9 cellular contexts compared by ENCODE assay signal in genomic region chr3:158794936-158795518, GRCh38.
DNase-seq lines count a peak whose midpoint lies in the region; ATAC-seq and TF ChIP-seq lines count a peak whose summit lies in the region.
"Had no signal": no experiment of that assay in that cellular context is flagged by ENCODE, and none has a peak within 500 bp of the region (broad histone marks: within the 10 kb centered on the region; RNA-seq: fewer than 3 reads in every experiment).

No MANE protein-coding gene starts in this region.

- ATAC-seq in GM21390 (IDR thresholded peaks at IDR 0.05; ENCODE audit: unreplicated experiment), result peak; percentile 60

- no peaks in the 10 kb centered on the region for H3K9me3 ChIP-seq in WERI-Rb-1 (ENCODE audit: severe bottlenecking)
- H3K9me3 ChIP-seq: SJSA1 had no signal

- no peaks in the 10 kb centered on the region for H3K27me3 ChIP-seq in WERI-Rb-1 (ENCODE audit: insufficient read depth, low read depth, severe bottlenecking)
- H3K27me3 ChIP-seq: SJSA1 had no signal

- peak; percentile 45 for DNase-seq in DMS53 treated with DMSO at 0.1 percent for 48 hours (lab: John Stamatoyannopoulos, UW; ENCODE audit: unreplicated experiment)
- DNase-seq in LoVo (ENCODE audit: low spot score), result peak; percentile 60
- no peak for DNase-seq in WERI-Rb-1
- DNase-seq in iPS-NIHi11 (ENCODE audit: low spot score), result peak; percentile 47
- DNase-seq in HPDE6-E6E7 (ENCODE audit: extremely low spot score), result no peak
- no peak for DNase-seq in activated CD4-positive, CD25-positive, alpha-beta regulatory T cell (lab: John Stamatoyannopoulos, UW)
- no peak for DNase-seq in stimulated activated CD4-positive, alpha-beta T cell treated with anti-CD3 and anti-CD28 coated beads, Interleukin-12 subunit alpha, Interleukin-12 subunit beta, amount 100 ng/mL, for 4 hours

- H3K36me3 ChIP-seq in WERI-Rb-1, result no peaks in the 10 kb centered on the region
- H3K36me3 ChIP-seq: SJSA1 had no signal

- no peak overlapping the region for H3K4me3 ChIP-seq in WERI-Rb-1 (ENCODE audit: low read depth, low read length)
- H3K4me3 ChIP-seq: SJSA1 had no signal

- H3K27ac ChIP-seq in WERI-Rb-1, result no peak overlapping the region
- H3K27ac ChIP-seq: SJSA1 had no signal

- peak; percentile 69 for TF ChIP-seq CTCF in WERI-Rb-1 (IDR thresholded peaks at IDR 0.05; ENCODE audit: low read depth, low read length)

Comparison
In these comparisons a context has a peak if more than half of its experiments do, and no peak if none do; other contexts are left out.
1. DNase-seq: peak in DMS53 treated with DMSO at 0.1 percent for 48 hours (single experiment), LoVo (single experiment) and iPS-NIHi11 (single experiment); none in WERI-Rb-1 (single experiment), HPDE6-E6E7 (single experiment), activated CD4-positive, CD25-positive, alpha-beta regulatory T cell (0 of 4) and stimulated activated CD4-positive, alpha-beta T cell treated with anti-CD3 and anti-CD28 coated beads, Interleukin-12 subunit alpha, Interleukin-12 subunit beta, amount 100 ng/mL, for 4 hours (single experiment).